ENCODE assay signal across 7 cellular contexts in genomic region chr7:75179118-75179517, GRCh38.
DNase-seq lines count a peak whose midpoint lies in the region; ATAC-seq and TF ChIP-seq lines count a peak whose summit lies in the region.
"Not testable (repeated sequence)": the region's sequence is repeated elsewhere in the genome, so short reads cannot be mapped to it uniquely, and the experiment has no call there.

No MANE protein-coding gene starts in this region.

- CTCF ChIA-PET in IMR-90 (lab: Yijun Ruan, JAX), result not testable (repeated sequence)

- not testable (repeated sequence) for H3K27me3 ChIP-seq in IMR-90 (ENCODE audit: control insufficient read depth, insufficient read depth, low read length); body of pancreas; psoas muscle (ENCODE audit: insufficient read depth in 3 of 3, low read length in 2 of 3)

- not testable (repeated sequence) for TF ChIP-seq CTCF in IMR-90 (conservative IDR thresholded peaks at IDR 0.05; ENCODE audit: low read depth, low read length); body of pancreas (IDR thresholded peaks at IDR 0.05); psoas muscle (IDR thresholded peaks at IDR 0.05)

- not testable (repeated sequence) for H3K4ac ChIP-seq in IMR-90 (ENCODE audit: low read depth, low read length)

- not testable (repeated sequence) for H3K18ac ChIP-seq in IMR-90 (ENCODE audit: low read depth, low read length)

- in situ Hi-C loops in IMR-90 (cut with MboI; ENCODE audit: low sequenced_read_pairs), result not testable (repeated sequence)

- not testable (repeated sequence) for H3K36me3 ChIP-seq in IMR-90 (ENCODE audit: control insufficient read depth, insufficient read depth, low read length); body of pancreas (replicated peaks in 1 of 2; ENCODE audit: insufficient read depth in 1 of 2, low read depth in 2 of 2); psoas muscle (ENCODE audit: insufficient read depth in 1 of 2, low read depth in 1 of 2)

- not testable (repeated sequence) for H3K23ac ChIP-seq in IMR-90 (ENCODE audit: low read depth, low read length)

- H3K14ac ChIP-seq in IMR-90 (replicated peaks; ENCODE audit: low read depth, low read length), result not testable (repeated sequence)

- not testable (repeated sequence) for H2AK5ac ChIP-seq in IMR-90 (ENCODE audit: low read depth, low read length)

- WGBS in IMR-90 (ENCODE audit: extremely low coverage in 2 of 2, insufficient read length in 1 of 2), 2 experiments, result no CpG with 5 or more reads among the region's 7 CpGs
- WGBS in body of pancreas, 2 donors, result no CpG with 5 or more reads among the region's 7 CpGs
- 80% methylated on average over 1 of the region's 7 CpGs; no CpG with 5 or more reads in 2 of the 3 donors for WGBS in psoas muscle, 3 donors

- POLR2A ChIA-PET in IMR-90 (lab: Charles Lee; ENCODE audit: unreplicated experiment), result not testable (repeated sequence)

- H3K56ac ChIP-seq in IMR-90 (ENCODE audit: extremely low read depth, insufficient read depth, low read length), result not testable (repeated sequence)

- dilution Hi-C loops in IMR-90 (cut with HindIII; ENCODE audit: low sequenced_read_pairs, unreplicated experiment), result not testable (repeated sequence)

- not testable (repeated sequence) for H2BK15ac ChIP-seq in IMR-90 (ENCODE audit: low read depth, low read length)

- H2AK9ac ChIP-seq in IMR-90 (replicated peaks; ENCODE audit: low read depth, low read length, poor library complexity), result not testable (repeated sequence)

- H2BK20ac ChIP-seq in IMR-90 (ENCODE audit: low read depth, low read length), result not testable (repeated sequence)

- not testable (repeated sequence) for H4K8ac ChIP-seq in IMR-90 (ENCODE audit: low read depth in 2 of 2, low read length in 2 of 2)

- not testable (repeated sequence) for H3K9ac ChIP-seq in IMR-90 (ENCODE audit: low read depth, low read length)

- intact Hi-C loops in IMR-90 (cut with micrococcal nuclease); body of pancreas (cut with DNase I); psoas muscle (cut with DNase I): not testable (repeated sequence)

- not testable (repeated sequence) for H2AFZ ChIP-seq in IMR-90 (replicated peaks; ENCODE audit: low read length, poor library complexity)

- not testable (repeated sequence) for H3K9me3 ChIP-seq in IMR-90 (ENCODE audit: control insufficient read depth, insufficient read depth, low read length); body of pancreas; psoas muscle

- H4K5ac ChIP-seq in IMR-90 (ENCODE audit: low read depth, low read length), result not testable (repeated sequence)

- not testable (repeated sequence) for H3K9me1 ChIP-seq in IMR-90 (ENCODE audit: insufficient read depth, low read length)

- not testable (repeated sequence) for H4K20me1 ChIP-seq in IMR-90 (ENCODE audit: insufficient read depth, low read length)

- not testable (repeated sequence) for H3K4me2 ChIP-seq in IMR-90 (ENCODE audit: low read depth, low read length)

- H3K4me1 ChIP-seq in IMR-90 (ENCODE audit: control insufficient read depth, insufficient read depth, low read length); body of pancreas; psoas muscle: not testable (repeated sequence)

- not testable (repeated sequence) for H4K91ac ChIP-seq in IMR-90 (ENCODE audit: insufficient read depth, low read depth, low read length)

- H3K4me3 ChIP-seq in IMR-90 (ENCODE audit: insufficient read depth, low read depth, low read length); body of pancreas; psoas muscle: not testable (repeated sequence)

- H3K27ac ChIP-seq in IMR-90 (ENCODE audit: insufficient read depth, low read length); body of pancreas; psoas muscle: not testable (repeated sequence)

- TF ChIP-seq POLR2A in IMR-90 (IDR thresholded peaks at IDR 0.05; ENCODE audit: low read depth, low read length); body of pancreas (IDR thresholded peaks at IDR 0.05): not testable (repeated sequence)

- not testable (repeated sequence) for H2BK120ac ChIP-seq in IMR-90 (ENCODE audit: low read depth, low read length)

- not testable (repeated sequence) for TF ChIP-seq RAD21 in IMR-90 (IDR thresholded peaks at IDR 0.05; ENCODE audit: low read length)

- H2BK5ac ChIP-seq in IMR-90 (ENCODE audit: low read depth, low read length, poor library complexity, severe bottlenecking), result not testable (repeated sequence)

- DNase-seq in IMR-90; body of pancreas; left lobe of liver (ENCODE audit: low spot score); psoas muscle: not testable (repeated sequence)

- ATAC-seq in GM18868 (IDR thresholded peaks at IDR 0.05; ENCODE audit: unreplicated experiment) (peak; percentile 43), GM21723 (IDR thresholded peaks at IDR 0.05; ENCODE audit: unreplicated experiment) (peak; percentile 44), HG02759 (IDR thresholded peaks at IDR 0.05; ENCODE audit: unreplicated experiment) (peak; percentile 32), IMR-90 (ENCODE audit: low read depth) (peak; percentile 18), body of pancreas (peak; percentile 17), left lobe of liver (peak; percentile 28), psoas muscle (peak in 3 of 4 donors; percentile 32 to 51 (median 39))

- BruUV-seq in IMR-90 (replicated peaks; lab: Mats Ljungman, UMichigan), result not testable (repeated sequence)

- not testable (repeated sequence) for H3K79me1 ChIP-seq in IMR-90 (ENCODE audit: low read depth in 1 of 2, low read length in 2 of 2)
